Comparison of ENCODE assay signal across 17 cellular contexts in the genomic region with DNA sequence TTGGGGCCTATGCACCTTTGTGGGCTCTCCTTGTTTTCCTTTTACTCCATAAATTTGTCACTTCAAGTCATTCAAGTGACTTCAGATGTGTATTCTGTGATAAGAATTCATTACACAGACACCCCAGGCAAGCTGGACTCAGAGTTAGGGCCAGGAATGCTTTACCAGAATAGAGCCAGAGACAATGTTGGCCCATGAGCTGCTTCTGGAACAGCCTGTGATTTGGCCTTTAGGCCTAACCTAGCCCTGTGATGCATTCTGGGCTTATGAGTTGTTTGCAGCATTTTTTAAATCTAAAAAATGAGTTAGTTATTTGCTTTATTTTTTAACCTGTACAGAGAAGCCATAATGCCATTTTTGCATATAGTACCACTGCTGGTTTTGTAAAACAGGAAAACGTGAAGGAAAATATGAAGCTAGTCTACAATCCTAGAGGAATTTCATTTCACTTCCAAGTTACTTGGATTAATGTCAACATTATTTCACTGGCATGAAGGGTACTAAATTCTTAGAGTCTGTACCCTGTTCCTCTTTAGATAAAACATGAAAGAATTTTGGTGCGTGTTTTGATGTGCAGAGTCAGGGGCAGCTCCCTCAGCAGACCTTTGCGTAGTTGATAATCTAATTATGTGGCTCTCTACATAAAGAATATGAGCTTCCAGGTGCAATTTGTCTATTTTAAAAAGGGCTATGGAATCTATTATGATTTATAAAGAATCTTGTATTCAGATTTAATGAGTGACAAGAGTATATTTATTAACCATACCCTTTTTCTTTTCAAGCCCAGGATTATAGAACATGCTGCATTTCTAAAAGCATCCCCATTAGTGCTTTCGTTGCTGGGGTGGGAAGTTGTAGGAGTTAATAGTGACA.
A peak's percentile ranks its signal among the peaks of the same experiment; 100 is the strongest.
DNase-seq lines count a peak whose midpoint lies in the region; ATAC-seq lines count a peak whose summit lies in the region.
"Had no signal": no experiment of that assay in that cellular context is flagged by ENCODE, and none has a peak within 500 bp of the region (broad histone marks: within the 10 kb centered on the region; RNA-seq: fewer than 3 reads in every experiment).

No MANE protein-coding gene starts in this region.

- H3K9me3 Mint-ChIP-seq in stimulated activated effector memory CD8-positive, alpha-beta T cell treated with anti-CD3 and anti-CD28 coated beads, Interleukin-12 subunit alpha, Interleukin-12 subunit beta, amount 100 ng/mL, for 72 hours: no peaks in the 10 kb centered on the region
- H3K9me3 Mint-ChIP-seq: activated naive CD8-positive, alpha-beta T cell treated with anti-CD3 and anti-CD28 coated beads, Interleukin-2, amount 50 U/mL, for 24 hours; T-helper 2 cell treated with Interferon-gamma antibody and Interleukin-4, amounts not matched to agents 5 μg/mL and 100 μg/mL, for 36 hours had no signal

- peaks cover 0 to 6% (median 0%) of the 10 kb centered on the region in 11 experiments; a peak in 1 of 22 replicates for H4K20me1 ChIP-seq in BLaER1 treated with 17β-estradiol and CSF1 and Interleukin-3, amounts not matched to agents 10 nM and 100 nM

- peak; percentile 32 for DNase-seq in medulla oblongata (ENCODE audit: extremely low spot score)
- no peak for DNase-seq in stimulated activated effector memory CD8-positive, alpha-beta T cell treated with anti-CD3 and anti-CD28 coated beads, Interleukin-12 subunit alpha, Interleukin-12 subunit beta, amount 100 ng/mL, for 72 hours (ENCODE audit: low spot score in 2 of 2)
- DNase-seq in effector CD8-positive, alpha-beta T cell (lab: John Stamatoyannopoulos, UW): no peak
- no peak for DNase-seq in NCI-H1694 (lab: John Stamatoyannopoulos, UW)
- DNase-seq in DMS153 treated with DMSO at 0.1 percent for 48 hours (lab: John Stamatoyannopoulos, UW; ENCODE audit: unreplicated experiment): no peak
- DNase-seq: activated CD4-positive, CD25-positive, alpha-beta regulatory T cell; activated naive CD8-positive, alpha-beta T cell treated with anti-CD3 and anti-CD28 coated beads, Interleukin-2, amount 50 U/mL, for 24 hours; central memory CD4-positive, alpha-beta T cell; NCI-H1092 treated with DMSO at 0.1 percent for 48 hours; NCI-H526; SHP77 treated with DMSO at 0.1 percent for 48 hours; stimulated activated CD4-positive, alpha-beta T cell treated with anti-CD3 and anti-CD28 coated beads, Interleukin-4, amount 100 ng/mL, for 1 hour had no signal

- WGBS in esophagus, 2 donors: 75 to 77% methylated on average over 4 of the region's 4 CpGs

- no peaks in the 10 kb centered on the region for H3K9me3 ChIP-seq in BLaER1 treated with 17β-estradiol and CSF1 and Interleukin-3, amounts not matched to agents 10 nM and 100 nM (replicated peaks in 1 of 11)
- H3K9me3 ChIP-seq in esophagus (ENCODE audit: control insufficient read depth in 2 of 2, insufficient read depth in 1 of 2, low read depth in 1 of 2, low read length in 1 of 2): no peaks in the 10 kb centered on the region

- H3K27me3 ChIP-seq in BLaER1 treated with 17β-estradiol and CSF1 and Interleukin-3, amounts not matched to agents 10 nM and 100 nM: no peaks in the 10 kb centered on the region
- H3K27me3 ChIP-seq in esophagus (ENCODE audit: control insufficient read depth in 1 of 2, insufficient read depth in 2 of 2, low read length in 2 of 2): no peaks in the 10 kb centered on the region

- no peak overlapping the region for H3K9ac ChIP-seq in BLaER1 treated with 17β-estradiol and CSF1 and Interleukin-3, amounts not matched to agents 10 nM and 100 nM
- H3K9ac ChIP-seq: KMS-11 had no signal

- H3K4me1 Mint-ChIP-seq in stimulated activated effector memory CD8-positive, alpha-beta T cell treated with anti-CD3 and anti-CD28 coated beads, Interleukin-12 subunit alpha, Interleukin-12 subunit beta, amount 100 ng/mL, for 72 hours: peaks cover 26% of the 10 kb centered on the region

- H3K27ac ChIP-seq in BLaER1 treated with 17β-estradiol and CSF1 and Interleukin-3, amounts not matched to agents 10 nM and 100 nM: peak overlapping the region in 3 of 11 experiments; percentile 60 to 72 (median 61); a peak in 5 of 22 replicates
- H3K27ac ChIP-seq in esophagus (ENCODE audit: low read depth in 2 of 2, low read length in 1 of 2): peak overlapping the region; percentile 31 to 44
- H3K27ac ChIP-seq: KMS-11 had no signal

- no peaks in the 10 kb centered on the region for H3K36me3 ChIP-seq in BLaER1 treated with 17β-estradiol and CSF1 and Interleukin-3, amounts not matched to agents 10 nM and 100 nM
- H3K36me3 ChIP-seq in esophagus (ENCODE audit: control insufficient read depth in 2 of 2, insufficient read depth in 2 of 2, low read length in 1 of 2): no peaks in the 10 kb centered on the region

- no peak for ATAC-seq in stimulated activated effector memory CD8-positive, alpha-beta T cell treated with anti-CD3 and anti-CD28 coated beads, Interleukin-12 subunit alpha, Interleukin-12 subunit beta, amount 100 ng/mL, for 72 hours
- no peak for ATAC-seq in GM21515 (IDR thresholded peaks at IDR 0.05; ENCODE audit: unreplicated experiment)
- ATAC-seq: activated naive CD8-positive, alpha-beta T cell treated with anti-CD3 and anti-CD28 coated beads, Interleukin-2, amount 50 U/mL, for 24 hours had no signal

- no peak overlapping the region for H3K4me3 Mint-ChIP-seq in stimulated activated effector memory CD8-positive, alpha-beta T cell treated with anti-CD3 and anti-CD28 coated beads, Interleukin-12 subunit alpha, Interleukin-12 subunit beta, amount 100 ng/mL, for 72 hours
- H3K4me3 Mint-ChIP-seq: activated naive CD8-positive, alpha-beta T cell treated with anti-CD3 and anti-CD28 coated beads, Interleukin-2, amount 50 U/mL, for 24 hours; T-helper 2 cell treated with Interferon-gamma antibody and Interleukin-4, amounts not matched to agents 5 μg/mL and 100 μg/mL, for 36 hours had no signal

- no peak overlapping the region for H3K4me3 ChIP-seq in BLaER1 treated with 17β-estradiol and CSF1 and Interleukin-3, amounts not matched to agents 10 nM and 100 nM
- H3K4me3 ChIP-seq in esophagus (ENCODE audit: low read depth in 1 of 2, low read length in 2 of 2): no peak overlapping the region

- peaks cover 8 to 60% (median 10%) of the 10 kb centered on the region in 10 experiments; a peak in 15 of 20 replicates for H3K4me1 ChIP-seq in BLaER1 treated with 17β-estradiol and CSF1 and Interleukin-3, amounts not matched to agents 10 nM and 100 nM
- H3K4me1 ChIP-seq in esophagus (ENCODE audit: control insufficient read depth in 2 of 2, insufficient read depth in 2 of 2, low read length in 1 of 2): peaks cover 6 to 14% of the 10 kb centered on the region in 2 donors

- H3K36me3 Mint-ChIP-seq in stimulated activated effector memory CD8-positive, alpha-beta T cell treated with anti-CD3 and anti-CD28 coated beads, Interleukin-12 subunit alpha, Interleukin-12 subunit beta, amount 100 ng/mL, for 72 hours: no peaks in the 10 kb centered on the region

- H3K4me2 ChIP-seq in BLaER1 treated with 17β-estradiol and CSF1 and Interleukin-3, amounts not matched to agents 10 nM and 100 nM: peak overlapping the region in 8 of 11 experiments; percentile 16 to 92 (median 38); a peak in 11 of 22 replicates
- H3K4me2 ChIP-seq: KMS-11 had no signal

- peak overlapping the region; percentile 65 for H3K27ac Mint-ChIP-seq in stimulated activated effector memory CD8-positive, alpha-beta T cell treated with anti-CD3 and anti-CD28 coated beads, Interleukin-12 subunit alpha, Interleukin-12 subunit beta, amount 100 ng/mL, for 72 hours
- H3K27ac Mint-ChIP-seq: activated naive CD8-positive, alpha-beta T cell treated with anti-CD3 and anti-CD28 coated beads, Interleukin-2, amount 50 U/mL, for 24 hours; T-helper 2 cell treated with Interferon-gamma antibody and Interleukin-4, amounts not matched to agents 5 μg/mL and 100 μg/mL, for 36 hours had no signal
